In the genomic region with DNA sequence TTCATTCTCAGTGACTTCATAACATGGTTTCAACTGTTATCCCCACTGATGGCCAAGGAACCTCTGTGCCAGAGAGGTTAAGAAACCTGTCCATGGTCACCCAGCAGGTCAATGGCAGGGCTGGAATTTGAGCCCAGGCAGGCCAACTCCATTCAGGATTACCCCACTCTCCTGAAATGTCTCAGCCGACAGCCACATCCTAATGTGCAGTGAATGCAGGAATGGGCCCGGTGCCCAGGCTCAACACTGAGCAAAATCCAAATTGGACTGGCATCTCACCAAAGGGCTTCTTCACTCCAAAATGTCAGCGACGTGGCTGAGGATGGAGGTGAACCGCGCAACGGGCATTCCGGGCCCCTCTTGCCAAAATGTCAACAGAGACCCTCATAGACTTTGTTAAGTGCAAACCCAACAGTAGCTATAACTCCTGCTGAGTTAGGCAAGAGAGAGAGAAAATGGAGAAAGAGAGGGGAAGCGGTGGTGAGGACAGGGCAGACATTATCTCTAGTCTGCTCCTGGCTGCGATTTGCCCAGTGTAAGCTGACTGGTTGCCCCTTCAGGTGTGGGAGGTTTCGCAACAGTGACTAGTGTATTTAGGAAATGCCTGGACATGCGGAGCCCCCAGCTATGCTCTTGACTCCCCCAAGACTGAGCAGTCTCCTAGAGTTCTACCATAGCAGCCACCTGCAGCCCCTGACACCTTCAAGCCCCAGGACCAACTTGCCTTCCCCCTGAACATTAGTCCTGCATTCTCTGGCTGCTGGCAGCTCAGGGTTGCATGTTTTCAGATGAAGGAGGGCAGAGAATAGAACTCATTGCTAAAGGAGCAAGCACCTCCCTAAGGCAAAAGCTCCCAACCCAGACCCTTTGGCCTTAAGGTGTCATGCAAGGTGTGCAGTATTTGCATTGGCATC, we compare ENCODE assay signal across 14 cellular contexts.
DNase-seq lines count a peak whose midpoint lies in the region; ATAC-seq and TF ChIP-seq lines count a peak whose summit lies in the region.
"Had no signal": no experiment of that assay in that cellular context is flagged by ENCODE, and none has a peak within 500 bp of the region (broad histone marks: within the 10 kb centered on the region; RNA-seq: fewer than 3 reads in every experiment).

No MANE protein-coding gene starts in this region.

- H3K4me1 ChIP-seq in heart left ventricle (peaks cover 0 to 12% (median 0%) of the 10 kb centered on the region in 12 donors), right atrium auricular region (no peaks in the 10 kb centered on the region), Panc1 (ENCODE audit: control insufficient read depth, insufficient read depth, low read length) (no peaks in the 10 kb centered on the region)
- H3K4me1 ChIP-seq: BE2C, SJCRH30 had no signal

- CTCF ChIA-PET in Panc1 (lab: Charles Lee) = no interaction called here

- H3K9me3 ChIP-seq in heart left ventricle (no peaks in the 10 kb centered on the region), right atrium auricular region (no peaks in the 10 kb centered on the region), Panc1 (ENCODE audit: control insufficient read depth, insufficient read depth, low read depth, low read length) (no peaks in the 10 kb centered on the region)
- H3K9me3 ChIP-seq: BE2C, SJCRH30 had no signal

- H3K27ac ChIP-seq in heart left ventricle = no peak overlapping the region
- H3K27ac ChIP-seq in right atrium auricular region = no peak overlapping the region
- peak overlapping the region; percentile 29; the same call in 1 of the 2 replicates for H3K27ac ChIP-seq in Panc1 (ENCODE audit: low read length)
- H3K27ac ChIP-seq: SJCRH30 had no signal

- POLR2A ChIA-PET in Panc1 (lab: Charles Lee) = no interaction called here

- TF ChIP-seq CTCF in heart left ventricle (IDR thresholded peaks at IDR 0.05) (no peak), right atrium auricular region (IDR thresholded peaks at IDR 0.05) (no peak), Panc1 (IDR thresholded peaks at IDR 0.05) (no peak)

- H3K36me3 ChIP-seq in heart left ventricle (no peaks in the 10 kb centered on the region), right atrium auricular region (no peaks in the 10 kb centered on the region), Panc1 (ENCODE audit: control insufficient read depth, insufficient read depth, low read length) (no peaks in the 10 kb centered on the region)
- H3K36me3 ChIP-seq: BE2C, SJCRH30 had no signal

- no peak overlapping the region for H3K4me3 ChIP-seq in heart left ventricle
- no peak overlapping the region for H3K4me3 ChIP-seq in right atrium auricular region
- H3K4me3 ChIP-seq in Panc1 (ENCODE audit: low read depth in 2 of 2, low read length in 2 of 2) = no peak overlapping the region
- H3K4me3 ChIP-seq: SJCRH30 had no signal

- intact Hi-C loops in heart left ventricle (cut with DNase I) = no loop called here
- intact Hi-C loops in Panc1 (cut with micrococcal nuclease; ENCODE audit: unreplicated experiment) = no loop called here

- peak in 1 of 5 donors; percentile 46 for DNase-seq in heart left ventricle
- DNase-seq in right atrium auricular region (ENCODE audit: low spot score) = no peak
- DNase-seq in Panc1 (ENCODE audit: low read depth, low spot score) = no peak
- DNase-seq in islet precursor cell = peak; percentile 38
- DNase-seq in NCI-H2196 treated with DMSO at 0.1 percent for 48 hours (lab: John Stamatoyannopoulos, UW; ENCODE audit: unreplicated experiment) = no peak
- DNase-seq in NCI-H1417 treated with DMSO at 0.1 percent for 48 hours (lab: John Stamatoyannopoulos, UW) = no peak
- DNase-seq: ACHN; BE2C; CD8-positive, alpha-beta T cell; NCI-H1930; NCI-H2171; NCI-H524; SJCRH30 had no signal

- TF ChIP-seq POLR2A in heart left ventricle (IDR thresholded peaks at IDR 0.05) = no peak

- no peaks in the 10 kb centered on the region for H3K27me3 ChIP-seq in heart left ventricle
- no peaks in the 10 kb centered on the region for H3K27me3 ChIP-seq in right atrium auricular region
- H3K27me3 ChIP-seq in Panc1 (ENCODE audit: control insufficient read depth, insufficient read depth, low read length) = no peaks in the 10 kb centered on the region
- H3K27me3 ChIP-seq: BE2C, SJCRH30 had no signal

- WGBS in heart left ventricle, 4 donors = 69 to 81% (median 73%) methylated on average over 12 of the region's 12 CpGs

- ATAC-seq in heart left ventricle (peak in 3 of 4 donors; percentile 18 to 54 (median 39)), Panc1 (peak; percentile 27; the same call in 1 of the 2 replicates), HG02852 (IDR thresholded peaks at IDR 0.05; ENCODE audit: unreplicated experiment) (no peak)
- ATAC-seq: CD8-positive, alpha-beta T cell had no signal

- in situ Hi-C loops in Panc1 (cut with HindIII; ENCODE audit: low pct_unique_long_range_greater_than_20kb, low sequenced_read_pairs) = no loop called here

- no TSS peak for BruUV-seq in Panc1 (replicated peaks; lab: Mats Ljungman, UMichigan)
